ENCODE assay signal across 8 cellular contexts in the genomic region with DNA sequence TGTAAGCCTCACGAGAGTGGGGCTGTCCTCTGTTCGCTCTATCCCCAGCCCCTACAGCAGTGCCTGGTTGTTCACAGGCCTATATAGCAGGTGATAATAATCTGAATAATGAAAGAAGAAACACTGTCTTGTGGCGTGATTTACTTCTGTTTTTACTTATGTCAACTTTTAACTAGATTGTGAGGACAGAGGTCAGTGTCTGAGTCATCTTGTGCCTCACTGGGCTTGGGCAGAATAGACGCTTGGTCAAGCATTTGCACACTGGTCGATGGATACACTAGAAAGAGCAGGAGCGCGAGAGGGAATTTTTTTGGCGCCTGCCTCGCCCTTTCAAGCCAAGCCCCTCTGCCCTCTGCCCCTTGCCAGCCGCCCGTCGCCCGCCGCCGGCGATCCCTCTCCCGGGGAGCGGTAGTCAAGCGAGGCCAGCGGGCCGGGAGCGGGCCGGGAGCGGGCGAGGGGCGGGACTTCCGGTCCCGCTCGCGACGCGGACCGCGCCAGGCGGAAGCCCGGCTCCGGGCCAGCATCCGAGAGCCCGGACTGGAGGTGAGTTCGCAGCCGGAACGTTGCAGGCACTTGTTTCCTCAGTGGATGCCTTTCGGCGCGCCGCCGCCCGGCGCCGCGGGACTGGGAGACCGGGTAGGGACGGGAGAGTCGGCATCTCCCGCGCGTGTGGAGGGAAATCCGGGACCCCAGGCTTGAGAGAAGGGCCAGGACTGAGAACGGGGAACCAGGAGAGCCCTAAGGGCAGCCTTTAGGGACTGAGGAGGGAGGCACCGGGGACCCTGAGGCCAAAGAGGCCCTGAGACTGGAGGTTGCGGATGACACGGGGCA. TPM values are rescaled to one million over a fixed set of nuclear protein-coding genes. Genes with fewer than 3 reads are reported as not detected.
DNase-seq lines count a peak whose midpoint lies in the region; ATAC-seq and TF ChIP-seq lines count a peak whose summit lies in the region.

A gene with protein sequence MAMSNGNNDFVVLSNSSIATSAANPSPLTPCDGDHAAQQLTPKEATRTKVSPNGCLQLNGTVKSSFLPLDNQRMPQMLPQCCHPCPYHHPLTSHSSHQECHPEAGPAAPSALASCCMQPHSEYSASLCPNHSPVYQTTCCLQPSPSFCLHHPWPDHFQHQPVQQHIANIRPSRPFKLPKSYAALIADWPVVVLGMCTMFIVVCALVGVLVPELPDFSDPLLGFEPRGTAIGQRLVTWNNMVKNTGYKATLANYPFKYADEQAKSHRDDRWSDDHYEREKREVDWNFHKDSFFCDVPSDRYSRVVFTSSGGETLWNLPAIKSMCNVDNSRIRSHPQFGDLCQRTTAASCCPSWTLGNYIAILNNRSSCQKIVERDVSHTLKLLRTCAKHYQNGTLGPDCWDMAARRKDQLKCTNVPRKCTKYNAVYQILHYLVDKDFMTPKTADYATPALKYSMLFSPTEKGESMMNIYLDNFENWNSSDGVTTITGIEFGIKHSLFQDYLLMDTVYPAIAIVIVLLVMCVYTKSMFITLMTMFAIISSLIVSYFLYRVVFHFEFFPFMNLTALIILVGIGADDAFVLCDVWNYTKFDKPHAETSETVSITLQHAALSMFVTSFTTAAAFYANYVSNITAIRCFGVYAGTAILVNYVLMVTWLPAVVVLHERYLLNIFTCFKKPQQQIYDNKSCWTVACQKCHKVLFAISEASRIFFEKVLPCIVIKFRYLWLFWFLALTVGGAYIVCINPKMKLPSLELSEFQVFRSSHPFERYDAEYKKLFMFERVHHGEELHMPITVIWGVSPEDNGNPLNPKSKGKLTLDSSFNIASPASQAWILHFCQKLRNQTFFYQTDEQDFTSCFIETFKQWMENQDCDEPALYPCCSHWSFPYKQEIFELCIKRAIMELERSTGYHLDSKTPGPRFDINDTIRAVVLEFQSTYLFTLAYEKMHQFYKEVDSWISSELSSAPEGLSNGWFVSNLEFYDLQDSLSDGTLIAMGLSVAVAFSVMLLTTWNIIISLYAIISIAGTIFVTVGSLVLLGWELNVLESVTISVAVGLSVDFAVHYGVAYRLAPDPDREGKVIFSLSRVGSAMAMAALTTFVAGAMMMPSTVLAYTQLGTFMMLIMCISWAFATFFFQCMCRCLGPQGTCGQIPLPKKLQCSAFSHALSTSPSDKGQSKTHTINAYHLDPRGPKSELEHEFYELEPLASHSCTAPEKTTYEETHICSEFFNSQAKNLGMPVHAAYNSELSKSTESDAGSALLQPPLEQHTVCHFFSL (N-terminal part only) (plus strand): TSS at position 504 of the 831 bp plus-strand sequence. CDS start 127,785 bp downstream, outside the sequence.

- H3K27ac Mint-ChIP-seq in activated B cell treated with CpG ODN at 0.5 μM for 24 hours: peak within 1 kb of the TSS; percentile 95

- DNase-seq in NCI-H2107 (lab: John Stamatoyannopoulos, UW): peak; percentile 84
- peak; percentile 66 for DNase-seq in activated B cell treated with CpG ODN at 0.5 μM for 24 hours
- peak; percentile 78 to 82 for DNase-seq in cardiac fibroblast (ENCODE audit: low read depth in 2 of 2)
- peak; percentile 74 for DNase-seq in inferior parietal cortex (ENCODE audit: extremely low spot score)
- peak; percentile 94 for DNase-seq in spleen

- ATAC-seq in GM18511 (IDR thresholded peaks at IDR 0.05; ENCODE audit: unreplicated experiment) (peak; percentile 92), HG02981 (IDR thresholded peaks at IDR 0.05; ENCODE audit: unreplicated experiment) (peak; percentile 80), activated B cell treated with CpG ODN at 0.5 μM for 24 hours (ENCODE audit: low read depth) (peak; percentile 83)

- H3K9me3 Mint-ChIP-seq in activated B cell treated with CpG ODN at 0.5 μM for 24 hours: no peaks in the 10 kb centered on the region

- WGBS in spleen, 5 donors: 3 to 10% (median 3%) methylated on average over 19 to 62 of the region's 62 CpGs

- H3K27me3 ChIP-seq in spleen (replicated peaks in 1 of 7): no peaks in the 10 kb centered on the region

- H3K4me3 Mint-ChIP-seq in activated B cell treated with CpG ODN at 0.5 μM for 24 hours: peak within 1 kb of the TSS; percentile 95

- peak within 1 kb of the TSS; percentile 73 to 92 for H3K4me3 ChIP-seq in cardiac fibroblast (replicated peaks in 1 of 2; ENCODE audit: low read depth in 2 of 2, low read length in 2 of 2)
- peak within 1 kb of the TSS; percentile 49 to 88 (median 78) for H3K4me3 ChIP-seq in spleen

- H3K4me1 ChIP-seq in spleen: peaks cover 0 to 40% (median 25%) of the 10 kb centered on the region in 6 donors

- CTCF ChIA-PET in activated B cell treated with CpG ODN at 0.5 μM for 24 hours (lab: Charles Lee): interaction anchor here (1.1 kb wide), 2 partner anchors 75 to 275 kb away, joined by 3 to 4 read pairs; no protein-coding TSS in a partner anchor

- no peaks in the 10 kb centered on the region for H3K36me3 ChIP-seq in spleen

- H3K27ac ChIP-seq in 22Rv1 (peak within 1 kb of the TSS; percentile 97), spleen (peak within 1 kb of the TSS; percentile 55 to 91 (median 88))

- H3K36me3 Mint-ChIP-seq in activated B cell treated with CpG ODN at 0.5 μM for 24 hours (ENCODE audit: low read depth): peaks cover 6% of the 10 kb centered on the region

- intact Hi-C loops in activated B cell treated with CpG ODN at 0.5 μM for 24 hours (cut with micrococcal nuclease): loop anchor here (1.0 to 10.0 kb wide), 6 partner anchors 16 to 1180 kb away; no protein-coding TSS in a partner anchor
- intact Hi-C loops in spleen (cut with DNase I; ENCODE audit: low total_unique reads): no loop called here

- H3K4me1 Mint-ChIP-seq in activated B cell treated with CpG ODN at 0.5 μM for 24 hours: peaks cover 43% of the 10 kb centered on the region

- TF ChIP-seq CTCF in 22Rv1 (IDR thresholded peaks at IDR 0.05) (no peak), activated B cell treated with CpG ODN at 0.5 μM for 24 hours (IDR thresholded peaks at IDR 0.05) (no peak), cardiac fibroblast (IDR thresholded peaks at IDR 0.05; ENCODE audit: low read depth, low read length) (no peak), spleen (IDR thresholded peaks at IDR 0.05 in 8 of 11, conservative IDR thresholded peaks at IDR 0.05 in 3 of 11) (peak in 1 of 11 experiments; percentile 1)

- POLR2A ChIA-PET in activated B cell treated with CpG ODN at 0.5 μM for 24 hours (lab: Charles Lee): interaction anchor here (0.7 to 1.2 kb wide), 3 partner anchors 15 to 101 kb away, joined by 3 to 7 read pairs (median 4); no protein-coding TSS in a partner anchor

- no peak for TF ChIP-seq POLR2A in spleen (IDR thresholded peaks at IDR 0.05)

- H3K9me3 ChIP-seq in spleen: no peaks in the 10 kb centered on the region

- H3K27me3 Mint-ChIP-seq in activated B cell treated with CpG ODN at 0.5 μM for 24 hours: peaks cover 4% of the 10 kb centered on the region

RNA-seq across cellular contexts. Expression of the gene that starts here (rescaled TPM):
- total RNA-seq in activated B cell treated with CpG ODN at 0.5 μM for 24 hours (4.5 and 5.1 TPM in 2 replicates), spleen (10 to 100 TPM in 3 of 7 donors, 1 to 10 TPM in 4; 4.4 to 14.3 (median 8.3) TPM)
- 1 to 10 TPM; 1.5 to 1.9 (median 1.8) TPM for polyA plus RNA-seq in spleen

Comparison
In these comparisons a context has a peak if more than half of its experiments do, and no peak if none do; other contexts are left out.
1. Peak in every context shown above with its lines: DNase-seq, ATAC-seq, H3K4me3 ChIP-seq and H3K27ac ChIP-seq.